14 cellular contexts compared by ENCODE assay signal in the genomic region with DNA sequence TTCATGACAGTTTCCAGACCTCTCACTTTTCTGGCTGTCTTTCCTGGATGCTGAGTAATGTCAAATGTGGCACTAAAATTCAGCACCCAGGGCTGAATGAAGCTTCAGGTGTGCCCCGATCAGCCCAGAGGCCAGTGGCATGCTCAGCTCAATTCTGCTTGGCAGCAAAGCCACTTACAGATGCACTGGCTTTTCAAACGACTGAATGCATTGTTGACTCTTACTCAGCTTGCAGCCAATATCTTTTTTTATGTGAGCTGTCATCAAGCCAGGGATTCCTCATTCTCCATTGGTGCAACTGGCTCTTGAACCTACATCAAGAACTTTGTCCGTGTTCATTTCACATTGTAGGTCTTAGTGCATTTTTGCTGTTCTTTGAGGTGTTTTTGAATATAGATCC.
DNase-seq lines count a peak whose midpoint lies in the region; ATAC-seq and TF ChIP-seq lines count a peak whose summit lies in the region.
"Had no signal": no experiment of that assay in that cellular context is flagged by ENCODE, and none has a peak within 500 bp of the region (broad histone marks: within the 10 kb centered on the region; RNA-seq: fewer than 3 reads in every experiment).

No MANE protein-coding gene starts in this region.

- TF ChIP-seq CTCF in CD14-positive monocyte (IDR thresholded peaks at IDR 0.05), result no peak
- no peak for TF ChIP-seq CTCF in endothelial cell (IDR thresholded peaks at IDR 0.05; ENCODE audit: unreplicated experiment)

- peaks cover 27% of the 10 kb centered on the region for H3K4me1 Mint-ChIP-seq in CD14-positive monocyte
- peaks cover 24 to 30% (median 25%) of the 10 kb centered on the region in 3 donors for H3K4me1 Mint-ChIP-seq in IgD-negative memory B cell
- no peaks in the 10 kb centered on the region for H3K4me1 Mint-ChIP-seq in endothelial cell (ENCODE audit: unreplicated experiment)

- DNase-seq in CD14-positive monocyte (ENCODE audit: low spot score) (no peak), NCI-H345 treated with DMSO at 0.1 percent for 48 hours (lab: John Stamatoyannopoulos, UW; ENCODE audit: unreplicated experiment) (peak; percentile 73), left lobe of liver (ENCODE audit: low spot score) (peak; percentile 52), endothelial cell (ENCODE audit: low spot score) (no peak)
- no peak for DNase-seq in stimulated activated CD8-positive, alpha-beta memory T cell treated with anti-CD3 and anti-CD28 coated beads, Interleukin-4, amount 100 ng/mL, for 48 hours
- DNase-seq: GOT3, NCI-H1694 had no signal

- peaks cover 0 to 6% of the 10 kb centered on the region in 2 donors for H3K36me3 Mint-ChIP-seq in CD14-positive monocyte
- H3K36me3 Mint-ChIP-seq in IgD-negative memory B cell, result peaks cover 1% of the 10 kb centered on the region
- no peaks in the 10 kb centered on the region for H3K36me3 Mint-ChIP-seq in endothelial cell (ENCODE audit: low read depth, unreplicated experiment)

- ATAC-seq in left lobe of liver, result peak; percentile 78
- no peak for ATAC-seq in GM21381 (IDR thresholded peaks at IDR 0.05; ENCODE audit: unreplicated experiment)
- no peak for ATAC-seq in GM21447 (IDR thresholded peaks at IDR 0.05; ENCODE audit: unreplicated experiment)
- ATAC-seq: K562, Panc1, Right ventricle myocardium inferior had no signal

- H3K27ac Mint-ChIP-seq in CD14-positive monocyte (peak overlapping the region in 4 of 7 donors; percentile 65 to 87 (median 80)), IgD-negative memory B cell (peak overlapping the region in 2 of 3 donors; percentile 16 to 51), endothelial cell (ENCODE audit: unreplicated experiment) (no peak overlapping the region)
- H3K27ac Mint-ChIP-seq: T-helper 2 cell treated with Interferon-gamma antibody and Interleukin-4, amounts not matched to agents 5 μg/mL and 100 μg/mL, for 36 hours had no signal

- intact Hi-C loops in CD14-positive monocyte (cut with micrococcal nuclease), result loop anchor here in 1 of 2 donors (5.0 kb wide), 1 partner anchor 42 kb away; no protein-coding TSS in a partner anchor

- no peak overlapping the region for H3K4me3 Mint-ChIP-seq in CD14-positive monocyte
- no peak overlapping the region for H3K4me3 Mint-ChIP-seq in IgD-negative memory B cell
- H3K4me3 Mint-ChIP-seq in endothelial cell (ENCODE audit: unreplicated experiment), result no peak overlapping the region
- H3K4me3 Mint-ChIP-seq: T-helper 2 cell treated with Interferon-gamma antibody and Interleukin-4, amounts not matched to agents 5 μg/mL and 100 μg/mL, for 36 hours had no signal

- H3K27me3 Mint-ChIP-seq in CD14-positive monocyte (ENCODE audit: low read depth in 3 of 3), result peaks cover 0 to 4% (median 2%) of the 10 kb centered on the region in 3 donors
- no peaks in the 10 kb centered on the region for H3K27me3 Mint-ChIP-seq in IgD-negative memory B cell
- peaks cover 3% of the 10 kb centered on the region for H3K27me3 Mint-ChIP-seq in endothelial cell (ENCODE audit: unreplicated experiment)

- peaks cover 0 to 14% (median 11%) of the 10 kb centered on the region in 7 donors for H3K9me3 Mint-ChIP-seq in CD14-positive monocyte
- peaks cover 0 to 1% (median 0%) of the 10 kb centered on the region in 3 donors for H3K9me3 Mint-ChIP-seq in IgD-negative memory B cell
- no peaks in the 10 kb centered on the region for H3K9me3 Mint-ChIP-seq in endothelial cell (ENCODE audit: unreplicated experiment)

Comparison
In these comparisons a context has a peak if more than half of its experiments do, and no peak if none do; other contexts are left out.
1. DNase-seq: peak in NCI-H345 treated with DMSO at 0.1 percent for 48 hours (single experiment) and left lobe of liver (single experiment); none in CD14-positive monocyte (single experiment), endothelial cell (single experiment) and stimulated activated CD8-positive, alpha-beta memory T cell treated with anti-CD3 and anti-CD28 coated beads, Interleukin-4, amount 100 ng/mL, for 48 hours (single experiment).